11 cellular contexts compared by ENCODE assay signal in genomic region chr1:24203404-24203803, GRCh38. TPM values are rescaled to one million over a fixed set of nuclear protein-coding genes. Genes with fewer than 3 reads are reported as not detected.
DNase-seq lines count a peak whose midpoint lies in the region; ATAC-seq and TF ChIP-seq lines count a peak whose summit lies in the region.
"Had no signal": no experiment of that assay in that cellular context is flagged by ENCODE, and none has a peak within 500 bp of the region (broad histone marks: within the 10 kb centered on the region; RNA-seq: fewer than 3 reads in every experiment).

No MANE protein-coding gene starts in this region.

- TF ChIP-seq CTCF in Peyer's patch (IDR thresholded peaks at IDR 0.05), result no peak

- peak in 2 of 3 donors; percentile 68 to 78 for DNase-seq in Peyer's patch
- peak; percentile 66 for DNase-seq in myocyte (ENCODE audit: low read depth)
- no peak for DNase-seq in NCI-H1417 treated with DMSO at 0.1 percent for 48 hours (lab: John Stamatoyannopoulos, UW)
- DNase-seq in 8988T, result no peak
- DNase-seq: activated naive CD8-positive, alpha-beta T cell treated with anti-CD3 and anti-CD28 coated beads, Interleukin-2, amount 10 ng/mL, durations not matched to agents 7 days and 5 days; NCI-H1092 had no signal

- no peaks in the 10 kb centered on the region for H3K9me3 ChIP-seq in Peyer's patch

- H3K36me3 ChIP-seq in Peyer's patch, result no peaks in the 10 kb centered on the region

- ATAC-seq in GM18861 (IDR thresholded peaks at IDR 0.05; ENCODE audit: unreplicated experiment) (peak; percentile 45), HG02642 (IDR thresholded peaks at IDR 0.05; ENCODE audit: poor library complexity, unreplicated experiment) (peak; percentile 73), HG03135 (IDR thresholded peaks at IDR 0.05; ENCODE audit: unreplicated experiment) (no peak), HG02970 (IDR thresholded peaks at IDR 0.05; ENCODE audit: low FRiP score, unreplicated experiment) (no peak)

- H3K4me3 ChIP-seq in Peyer's patch, result no peak overlapping the region

- TF ChIP-seq POLR2A in Peyer's patch (IDR thresholded peaks at IDR 0.05), result no peak

- H3K4me1 ChIP-seq in Peyer's patch, result peaks cover 0 to 7% (median 5%) of the 10 kb centered on the region in 4 donors

- peak overlapping the region in 1 of 4 donors; percentile 33 for H3K27ac ChIP-seq in Peyer's patch

- no peaks in the 10 kb centered on the region for H3K27me3 ChIP-seq in Peyer's patch

RNA-seq across cellular contexts. Expression of gene IFNLR1, which starts 16.3 kb away (rescaled TPM):
- 10 to 100 TPM in 3 of 4 donors, 1 to 10 TPM in 1; 9.1 to 38.2 (median 36.1) TPM for total RNA-seq in Peyer's patch
- 0.13 and 0.26 TPM in 2 replicates for total RNA-seq in myocyte
- not detected for polyA plus RNA-seq in myocyte (2012)
- total RNA-seq: endothelial cell of umbilical vein had no signal

Comparison
In these comparisons a context has a peak if more than half of its experiments do, and no peak if none do; other contexts are left out.
1. ATAC-seq: peak in GM18861 (single experiment) and HG02642 (single experiment); none in HG03135 (single experiment) and HG02970 (single experiment).
2. DNase-seq: peak in Peyer's patch (2 of 3) and myocyte (single experiment); none in NCI-H1417 treated with DMSO at 0.1 percent for 48 hours (single experiment) and 8988T (single experiment).